20 cellular contexts compared by ENCODE assay signal in the genomic region with DNA sequence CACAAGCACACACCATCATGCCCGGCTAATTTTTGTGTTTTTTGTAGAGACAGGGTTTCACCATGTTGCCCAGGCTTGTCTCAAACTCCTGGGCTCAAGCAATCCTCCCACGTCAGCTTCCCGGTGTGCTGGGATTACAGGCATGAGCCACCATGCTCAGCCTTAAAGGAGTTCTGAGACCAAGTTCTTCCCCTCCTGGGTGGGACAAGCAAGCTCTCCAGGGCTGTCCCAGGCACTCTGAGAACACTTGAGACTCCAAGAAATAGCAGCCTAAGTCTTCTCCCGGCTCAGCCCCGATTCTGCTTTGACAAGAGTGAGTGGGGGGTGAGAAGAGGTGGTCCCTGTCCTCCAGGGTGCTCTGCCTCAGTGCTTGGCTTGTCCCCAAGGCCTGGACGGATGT.
"Had no signal": no experiment of that assay in that cellular context is flagged by ENCODE, and none has a peak within 500 bp of the region (broad histone marks: within the 10 kb centered on the region; RNA-seq: fewer than 3 reads in every experiment).

No MANE protein-coding gene starts in this region.

- ATAC-seq: activated naive CD4-positive, alpha-beta T cell treated with anti-CD3 and anti-CD28 coated beads, Interleukin-2, amount 50 U/mL, for 72 hours; natural killer cell; right cardiac atrium; T-helper 17 cell; WTC11 had no signal

- H3K9me3 ChIP-seq: tibial nerve, uterus had no signal

- H3K9me3 Mint-ChIP-seq: activated CD4-positive, alpha-beta memory T cell treated with anti-CD3 and anti-CD28 coated beads, Interleukin-2, amount 10 ng/mL, durations not matched to agents 7 days and 5 days; activated CD4-positive, alpha-beta T cell treated with anti-CD3 and anti-CD28 coated beads, Interleukin-2, amount 10 ng/mL, durations not matched to agents 7 days and 5 days; activated naive CD4-positive, alpha-beta T cell treated with anti-CD3 and anti-CD28 coated beads, Interleukin-2, amount 50 U/mL, for 72 hours; activated T-helper 2 cell treated with anti-CD3 and anti-CD28 coated beads, Interferon-gamma antibody, Interleukin-2, Interleukin-4, amounts not matched to agents 10 μg/mL and 5 μg/mL and 100 μg/mL, durations not matched to agents 14 hours and 24 hours and 36 hours; central memory CD8-positive, alpha-beta T cell; memory B cell; natural killer cell; WTC11 had no signal

- H3K4me3 Mint-ChIP-seq: activated CD4-positive, alpha-beta memory T cell treated with anti-CD3 and anti-CD28 coated beads, Interleukin-2, amount 10 ng/mL, durations not matched to agents 7 days and 5 days; activated CD4-positive, alpha-beta T cell treated with anti-CD3 and anti-CD28 coated beads, Interleukin-2, amount 10 ng/mL, durations not matched to agents 7 days and 5 days; central memory CD8-positive, alpha-beta T cell; memory B cell; natural killer cell; T-helper 17 cell; WTC11 had no signal

- H3K36me3 Mint-ChIP-seq: activated naive CD4-positive, alpha-beta T cell treated with anti-CD3 and anti-CD28 coated beads, Interleukin-2, amount 50 U/mL, for 72 hours; memory B cell; natural killer cell; WTC11 had no signal

- DNase-seq: activated CD4-positive, alpha-beta memory T cell treated with anti-CD3 and anti-CD28 coated beads, Interleukin-2, amount 10 ng/mL, durations not matched to agents 7 days and 5 days; activated CD4-positive, alpha-beta T cell treated with anti-CD3 and anti-CD28 coated beads for 1 hour; activated CD4-positive, alpha-beta T cell treated with anti-CD3 and anti-CD28 coated beads, Interleukin-2, amount 10 ng/mL, durations not matched to agents 7 days and 5 days; activated CD8-positive, alpha-beta memory T cell treated with anti-CD3 and anti-CD28 coated beads, Interleukin-2, amount 50 U/mL, for 48 hours; activated T-cell treated with anti-CD3 and anti-CD28 coated beads, Interleukin-2, amount 50 U/mL, for 48 hours; dermis blood vessel endothelial cell; effector CD8-positive, alpha-beta T cell; natural killer cell; posterior cingulate gyrus; right cardiac atrium; stimulated activated CD4-positive, alpha-beta T cell treated with anti-CD3 and anti-CD28 coated beads, Interleukin-2, amount 100 ng/mL, for 48 hours; stimulated activated naive CD4-positive, alpha-beta T cell treated with Interleukin-2 at 50 U/mL for 16 hours; T-helper 17 cell; uterus had no signal

- H3K27me3 ChIP-seq: tibial nerve, uterus had no signal

- H3K27me3 Mint-ChIP-seq: activated CD4-positive, alpha-beta T cell treated with anti-CD3 and anti-CD28 coated beads, Interleukin-2, amount 10 ng/mL, durations not matched to agents 7 days and 5 days had no signal

- H3K4me3 ChIP-seq: tibial nerve, uterus had no signal

- H3K27ac ChIP-seq: tibial nerve, uterus had no signal

- H3K4me1 Mint-ChIP-seq: activated CD4-positive, alpha-beta memory T cell treated with anti-CD3 and anti-CD28 coated beads, Interleukin-2, amount 10 ng/mL, durations not matched to agents 7 days and 5 days; activated CD4-positive, alpha-beta T cell treated with anti-CD3 and anti-CD28 coated beads, Interleukin-2, amount 10 ng/mL, durations not matched to agents 7 days and 5 days; central memory CD8-positive, alpha-beta T cell; memory B cell; natural killer cell; T-helper 17 cell had no signal

- H3K36me3 ChIP-seq: tibial nerve, uterus had no signal

- H3K4me1 ChIP-seq: tibial nerve, uterus had no signal

- H3K27ac Mint-ChIP-seq: activated CD4-positive, alpha-beta memory T cell treated with anti-CD3 and anti-CD28 coated beads, Interleukin-2, amount 10 ng/mL, durations not matched to agents 7 days and 5 days; activated CD4-positive, alpha-beta T cell treated with anti-CD3 and anti-CD28 coated beads, Interleukin-2, amount 10 ng/mL, durations not matched to agents 7 days and 5 days; activated naive CD4-positive, alpha-beta T cell treated with anti-CD3 and anti-CD28 coated beads, Interleukin-2, amount 50 U/mL, for 72 hours; activated T-helper 2 cell treated with anti-CD3 and anti-CD28 coated beads, Interferon-gamma antibody, Interleukin-2, Interleukin-4, amounts not matched to agents 10 μg/mL and 5 μg/mL and 100 μg/mL, durations not matched to agents 14 hours and 24 hours and 36 hours; memory B cell; natural killer cell; T-helper 17 cell; WTC11 had no signal
